24 cellular contexts compared by ENCODE assay signal in the genomic region with DNA sequence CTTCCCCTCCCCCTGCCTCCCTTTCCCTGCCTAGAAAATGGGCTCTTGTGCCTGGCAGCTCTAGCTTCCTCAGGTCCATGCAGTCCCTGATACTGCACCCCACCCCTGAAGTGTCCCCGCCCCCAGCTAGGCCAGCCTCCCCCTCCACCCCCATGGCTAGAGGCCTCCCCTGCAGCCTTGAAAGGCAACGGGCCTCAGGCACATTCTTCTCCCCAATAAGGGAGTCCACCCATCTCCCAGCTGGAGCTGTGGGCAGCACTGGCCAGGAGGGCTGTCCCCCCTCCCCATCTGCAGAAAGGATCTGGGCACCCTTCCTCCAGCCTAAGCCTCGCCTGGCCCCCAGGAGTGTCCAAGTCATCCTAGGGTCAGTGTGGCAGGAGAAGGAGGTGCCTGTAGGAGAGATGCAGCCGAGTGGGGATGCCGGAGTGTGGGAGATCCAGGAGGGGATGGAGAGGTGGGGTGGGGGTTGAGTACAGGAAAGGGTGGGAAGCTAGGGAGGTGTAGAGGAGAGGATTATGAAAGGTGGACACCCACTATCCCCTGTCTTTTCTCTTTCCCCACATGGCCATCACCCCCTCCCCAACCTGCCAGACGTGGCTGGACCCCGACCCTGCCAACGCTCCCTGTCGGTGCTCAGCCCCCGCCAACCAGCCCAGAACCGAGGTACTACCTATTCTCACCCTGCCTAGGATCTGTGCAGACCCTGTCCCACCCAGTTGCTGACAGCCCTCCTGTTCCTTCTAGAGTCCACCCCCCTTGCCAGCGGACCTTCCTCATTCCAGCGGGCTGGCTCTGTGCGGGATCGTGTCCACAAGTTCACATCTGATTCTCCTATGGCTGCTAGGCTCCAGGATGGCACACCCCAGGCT. TPM values are rescaled to one million over a fixed set of nuclear protein-coding genes. Genes with fewer than 3 reads are reported as not detected.
DNase-seq lines count a peak whose midpoint lies in the region; TF ChIP-seq lines count a peak whose summit lies in the region.
"Had no signal": no experiment of that assay in that cellular context is flagged by ENCODE, and none has a peak within 500 bp of the region (broad histone marks: within the 10 kb centered on the region; RNA-seq: fewer than 3 reads in every experiment).

No MANE protein-coding gene starts in this region.

- no peaks in the 10 kb centered on the region for H3K9me3 ChIP-seq in endodermal cell (ENCODE audit: control insufficient read depth, low read length)
- H3K9me3 ChIP-seq in osteoblast (ENCODE audit: low read depth, low read length) = no peaks in the 10 kb centered on the region

- H3K36me3 Mint-ChIP-seq in endodermal cell (ENCODE audit: low read depth) = peaks cover 7% of the 10 kb centered on the region

- H3K4me1 ChIP-seq in endodermal cell (ENCODE audit: control insufficient read depth, insufficient read depth, low read length) (no peaks in the 10 kb centered on the region), osteoblast (ENCODE audit: insufficient read depth, low read length) (peaks cover 4% of the 10 kb centered on the region), urinary bladder (ENCODE audit: insufficient read depth) (no peaks in the 10 kb centered on the region)

- no peaks in the 10 kb centered on the region for H3K36me3 ChIP-seq in endodermal cell (ENCODE audit: control insufficient read depth, insufficient read depth, low read length)
- peaks cover 95% of the 10 kb centered on the region for H3K36me3 ChIP-seq in osteoblast (ENCODE audit: insufficient read depth, low read length)
- no peaks in the 10 kb centered on the region for H3K36me3 ChIP-seq in urinary bladder (ENCODE audit: insufficient read depth)

- no peaks in the 10 kb centered on the region for H3K27me3 Mint-ChIP-seq in endodermal cell (ENCODE audit: insufficient read depth)

- peaks cover 62% of the 10 kb centered on the region for H4K20me1 ChIP-seq in osteoblast (ENCODE audit: insufficient read depth, low read length)

- H3K9me3 Mint-ChIP-seq in endodermal cell = no peaks in the 10 kb centered on the region
- H3K9me3 Mint-ChIP-seq: neural crest cell; T-helper 1 cell treated with Interleukin-12 subunit alpha and Interleukin-12 subunit beta and Interleukin-4 antibody, amounts not matched to agents 30 μg/mL and 1 μg/mL, for 36 hours had no signal

- no peaks in the 10 kb centered on the region for H3K27me3 ChIP-seq in endodermal cell (ENCODE audit: control insufficient read depth, insufficient read depth, low read length, poor library complexity, severe bottlenecking)
- no peaks in the 10 kb centered on the region for H3K27me3 ChIP-seq in osteoblast (ENCODE audit: insufficient read depth, low read length)
- H3K27me3 ChIP-seq: hepatocyte had no signal

- H3K79me2 ChIP-seq in osteoblast (ENCODE audit: insufficient read depth, low read length) = peaks cover 75% of the 10 kb centered on the region

- H3K4me3 Mint-ChIP-seq in endodermal cell = no peak overlapping the region
- H3K4me3 Mint-ChIP-seq: neural crest cell; T-helper 1 cell treated with Interleukin-12 subunit alpha and Interleukin-12 subunit beta and Interleukin-4 antibody, amounts not matched to agents 30 μg/mL and 1 μg/mL, for 36 hours had no signal

- H3K27ac Mint-ChIP-seq in endodermal cell = no peak overlapping the region
- H3K27ac Mint-ChIP-seq: T-helper 1 cell treated with Interleukin-12 subunit alpha and Interleukin-12 subunit beta and Interleukin-4 antibody, amounts not matched to agents 30 μg/mL and 1 μg/mL, for 36 hours had no signal

- DNase-seq in HuH-7 (ENCODE audit: low spot score) (peak; percentile 25), endodermal cell (peak; percentile 30), osteoblast (ENCODE audit: insufficient read length, low spot score, missing footprints) (peak; percentile 80), hippocampal formation (lab: John Stamatoyannopoulos, UW) (no peak), hypothalamus (lab: John Stamatoyannopoulos, UW) (no peak)
- no peak for DNase-seq in activated CD8-positive, alpha-beta memory T cell treated with anti-CD3 and anti-CD28 coated beads, Interleukin-2, amount 50 U/mL, for 48 hours
- no peak for DNase-seq in stimulated activated CD4-positive, alpha-beta T cell treated with anti-CD3 and anti-CD28 coated beads, Interleukin-4, amount 100 ng/mL, for 1 hour
- DNase-seq: activated CD4-positive, alpha-beta T cell treated with anti-CD3 and anti-CD28 coated beads, Interleukin-2, amount 50 U/mL, for 4 hours; activated T-cell treated with anti-CD3 and anti-CD28 coated beads for 4 hours; amniotic stem cell; caudate nucleus; COR-L47; effector CD4-positive, alpha-beta T cell; midbrain; NCI-H1092 treated with DMSO at 0.1 percent for 48 hours; NCI-H2081 treated with DMSO at 0.1 percent for 48 hours; NCI-H510A treated with DMSO at 0.1 percent for 48 hours had no signal

- 91 to 92% methylated on average over 8 to 14 of the region's 15 CpGs for WGBS in endodermal cell (ENCODE audit: insufficient coverage in 1 of 2, insufficient read length in 1 of 2), 2 experiments
- WGBS in urinary bladder = 53% methylated on average over 15 of the region's 15 CpGs

- H3K9ac ChIP-seq in endodermal cell (ENCODE audit: extremely low read depth, low read length, poor library complexity, severe bottlenecking) = no peak overlapping the region

- no peak overlapping the region for H3K27ac ChIP-seq in endodermal cell (ENCODE audit: low read depth, low read length)
- no peak overlapping the region for H3K27ac ChIP-seq in osteoblast (ENCODE audit: low read depth, low read length)
- H3K27ac ChIP-seq in urinary bladder (ENCODE audit: low read depth) = peak overlapping the region; percentile 23
- H3K27ac ChIP-seq: hepatocyte, VCaP had no signal

- no peaks in the 10 kb centered on the region for H3K4me1 Mint-ChIP-seq in endodermal cell

- TF ChIP-seq CTCF in endodermal cell (conservative IDR thresholded peaks at IDR 0.05) (no peak), osteoblast (IDR thresholded peaks at IDR 0.05; ENCODE audit: extremely low read depth, low read depth, low read length) (no peak)

- H3K4me3 ChIP-seq in endodermal cell (ENCODE audit: low read length) (no peak overlapping the region), osteoblast (ENCODE audit: insufficient read depth, low read length) (no peak overlapping the region), urinary bladder (ENCODE audit: low read depth, low read length) (no peak overlapping the region)
- H3K4me3 ChIP-seq: hepatocyte had no signal

- no peak overlapping the region for H3K4me2 ChIP-seq in osteoblast (ENCODE audit: insufficient read depth, low read length)
- H3K4me2 ChIP-seq: hepatocyte had no signal

- no peak overlapping the region for H2AFZ ChIP-seq in osteoblast (ENCODE audit: low read length)
- H2AFZ ChIP-seq: hepatocyte had no signal

RNA-seq across cellular contexts. Expression of gene SMTN, which starts 9.3 kb away (rescaled TPM):
- total RNA-seq in endodermal cell (10 to 100 TPM; 23.6 to 35.8 TPM), osteoblast (30.6 and 31.5 TPM in 2 replicates), urinary bladder (149 TPM)
- polyA plus RNA-seq in endodermal cell (2013, experiment 1 of 2) = 31.8 TPM
- 25.8 TPM for polyA plus RNA-seq in endodermal cell (2013, experiment 2 of 2)
- polyA plus RNA-seq in urinary bladder = 1,750 TPM

RNA-seq across cellular contexts. Expression of gene SELENOM, which starts 16.9 kb away (rescaled TPM):
- total RNA-seq in endodermal cell = 10 to 100 TPM in 1 of 2 donors, 1 to 10 TPM in 1; 8.0 to 10.4 TPM
- polyA plus RNA-seq in endodermal cell (2013, experiment 1 of 2) = 27.7 TPM
- polyA plus RNA-seq in endodermal cell (2013, experiment 2 of 2) = 20.3 TPM
- 140 and 157 TPM in 2 replicates for total RNA-seq in osteoblast
- total RNA-seq in urinary bladder = 113 TPM
- polyA plus RNA-seq in urinary bladder = 1,134 TPM

RNA-seq across cellular contexts. Expression of gene INPP5J, which starts 32.3 kb away (rescaled TPM):
- 1 to 10 TPM; 3.5 to 5.4 TPM for total RNA-seq in endodermal cell
- polyA plus RNA-seq in endodermal cell (2013, experiment 1 of 2) = 2.8 TPM
- 2.0 TPM for polyA plus RNA-seq in endodermal cell (2013, experiment 2 of 2)
- total RNA-seq in osteoblast = under 0.01 and 0.36 TPM in 2 replicates
- 0.32 TPM for total RNA-seq in urinary bladder
- 1.5 TPM for polyA plus RNA-seq in urinary bladder

RNA-seq across cellular contexts. Expression of gene PLA2G3, which starts 49.9 kb away (rescaled TPM):
- 1 to 10 TPM; 4.1 to 4.6 TPM for total RNA-seq in endodermal cell
- polyA plus RNA-seq in endodermal cell (2013, experiment 1 of 2) = 13.1 TPM
- 15.3 TPM for polyA plus RNA-seq in endodermal cell (2013, experiment 2 of 2)
- total RNA-seq in osteoblast = 0.29 and 0.36 TPM in 2 replicates
- total RNA-seq in urinary bladder = not detected
- polyA plus RNA-seq in urinary bladder = not detected
- total RNA-seq: renal cortical epithelial cell, Right ventricle myocardium inferior had no signal

Comparison
In these comparisons a context has a peak if more than half of its experiments do, and no peak if none do; other contexts are left out.
1. DNase-seq: peak in HuH-7 (single experiment), endodermal cell (single experiment) and osteoblast (single experiment); none in hippocampal formation (0 of 2), activated CD8-positive, alpha-beta memory T cell treated with anti-CD3 and anti-CD28 coated beads, Interleukin-2, amount 50 U/mL, for 48 hours (single experiment), hypothalamus (0 of 51) and stimulated activated CD4-positive, alpha-beta T cell treated with anti-CD3 and anti-CD28 coated beads, Interleukin-4, amount 100 ng/mL, for 1 hour (single experiment).